24 cellular contexts compared by ENCODE assay signal in genomic region chr12:59871779-59872178, GRCh38.
DNase-seq lines count a peak whose midpoint lies in the region; FAIRE-seq and TF ChIP-seq lines count a peak whose summit lies in the region.
"Had no signal": no experiment of that assay in that cellular context is flagged by ENCODE, and none has a peak within 500 bp of the region (broad histone marks: within the 10 kb centered on the region; RNA-seq: fewer than 3 reads in every experiment).

No MANE protein-coding gene starts in this region.

- no peak for TF ChIP-seq CTCF in chondrocyte (IDR thresholded peaks at IDR 0.05)
- TF ChIP-seq CTCF in osteoblast (IDR thresholded peaks at IDR 0.05; ENCODE audit: extremely low read depth, low read depth, low read length): no peak
- TF ChIP-seq CTCF in kidney (IDR thresholded peaks at IDR 0.05; ENCODE audit: borderline replicate concordance, extremely low read depth, insufficient read depth): no peak

- H4K20me1 ChIP-seq in osteoblast (ENCODE audit: insufficient read depth, low read length): no peaks in the 10 kb centered on the region
- H4K20me1 ChIP-seq: BLaER1 had no signal

- H3K36me3 Mint-ChIP-seq in chondrocyte (ENCODE audit: low read depth): no peaks in the 10 kb centered on the region
- H3K36me3 Mint-ChIP-seq: CD4-positive, CD25-positive, alpha-beta regulatory T cell; CD8-positive, alpha-beta T cell had no signal

- no peaks in the 10 kb centered on the region for H3K36me3 ChIP-seq in osteoblast (ENCODE audit: insufficient read depth, low read length)
- H3K36me3 ChIP-seq in kidney (ENCODE audit: control insufficient read depth in 1 of 2, insufficient read depth in 2 of 2, low read length in 2 of 2): no peaks in the 10 kb centered on the region
- H3K36me3 ChIP-seq: BLaER1 had no signal

- H3K27ac Mint-ChIP-seq in chondrocyte (ENCODE audit: unreplicated experiment): no peak overlapping the region
- H3K27ac Mint-ChIP-seq: B cell; CD4-positive, CD25-positive, alpha-beta regulatory T cell; CD8-positive, alpha-beta T cell had no signal

- no peaks in the 10 kb centered on the region for H3K79me2 ChIP-seq in osteoblast (ENCODE audit: insufficient read depth, low read length)

- H3K4me1 Mint-ChIP-seq in chondrocyte (ENCODE audit: low read depth): no peaks in the 10 kb centered on the region
- H3K4me1 Mint-ChIP-seq: CD4-positive, CD25-positive, alpha-beta regulatory T cell had no signal

- H3K4me1 ChIP-seq in osteoblast (ENCODE audit: insufficient read depth, low read length) (no peaks in the 10 kb centered on the region), kidney (ENCODE audit: control insufficient read depth in 1 of 2, insufficient read depth in 1 of 2, low read depth in 1 of 2, low read length in 2 of 2) (no peaks in the 10 kb centered on the region)
- H3K4me1 ChIP-seq: BLaER1 had no signal

- DNase-seq in D341Med (ENCODE audit: low spot score) (peak; percentile 9), chondrocyte (ENCODE audit: low spot score) (peak; percentile 60), osteoblast (ENCODE audit: insufficient read length, low spot score, missing footprints) (peak; percentile 29), NCI-H510A (lab: John Stamatoyannopoulos, UW) (no peak), kidney (no peak), NCI-H748 treated with DMSO at 0.1 percent for 48 hours (lab: John Stamatoyannopoulos, UW) (no peak)
- DNase-seq: Caco-2; CD4-positive, CD25-positive, alpha-beta regulatory T cell; CD8-positive, alpha-beta T cell; DMS 273 treated with DMSO at 0.1 percent for 48 hours; DMS79; EL; GDM1; GM23248; HCEC 1CT had no signal

- H3K4me3 ChIP-seq in osteoblast (ENCODE audit: insufficient read depth, low read length) (no peak overlapping the region), kidney (ENCODE audit: low read length in 2 of 2) (no peak overlapping the region)
- H3K4me3 ChIP-seq: BLaER1, GM12878, GM23248 had no signal

- H3K27me3 Mint-ChIP-seq in chondrocyte (ENCODE audit: low read depth): no peaks in the 10 kb centered on the region
- H3K27me3 Mint-ChIP-seq: B cell; CD4-positive, CD25-positive, alpha-beta regulatory T cell had no signal

- no peak for FAIRE-seq in kidney (lab: Jason Lieb, UNC)
- FAIRE-seq: A204.1, D721Med, GM12878, GM19239, H54 had no signal

- H3K9me3 ChIP-seq in osteoblast (ENCODE audit: low read depth, low read length) (no peaks in the 10 kb centered on the region), kidney (ENCODE audit: control insufficient read depth in 1 of 2, low read length in 2 of 2) (no peaks in the 10 kb centered on the region)
- H3K9me3 ChIP-seq: BLaER1, Caco-2 had no signal

- no peak overlapping the region for H3K27ac ChIP-seq in osteoblast (ENCODE audit: low read depth, low read length)
- H3K27ac ChIP-seq in kidney (ENCODE audit: low read depth in 2 of 2, low read length in 2 of 2): no peak overlapping the region
- H3K27ac ChIP-seq: 22Rv1, BLaER1, C4-2B, GM23248 had no signal

- H3K9ac ChIP-seq in kidney (ENCODE audit: low read length in 2 of 2): no peak overlapping the region
- H3K9ac ChIP-seq: BLaER1, GM23248 had no signal

- intact Hi-C loops in kidney (cut with DNase I): no loop called here

- no peak overlapping the region for H3K4me3 Mint-ChIP-seq in chondrocyte (ENCODE audit: unreplicated experiment)
- H3K4me3 Mint-ChIP-seq: B cell; CD4-positive, CD25-positive, alpha-beta regulatory T cell; CD8-positive, alpha-beta T cell had no signal

- no peaks in the 10 kb centered on the region for H3K27me3 ChIP-seq in osteoblast (ENCODE audit: insufficient read depth, low read length)
- H3K27me3 ChIP-seq: BLaER1 had no signal

- peaks cover 2% of the 10 kb centered on the region for H3K9me3 Mint-ChIP-seq in chondrocyte (ENCODE audit: low read depth)
- H3K9me3 Mint-ChIP-seq: CD8-positive, alpha-beta T cell had no signal

- no peak overlapping the region for H3K4me2 ChIP-seq in osteoblast (ENCODE audit: insufficient read depth, low read length)
- H3K4me2 ChIP-seq: BLaER1 had no signal

- H2AFZ ChIP-seq in osteoblast (ENCODE audit: low read length): no peak overlapping the region
- H2AFZ ChIP-seq: GM23248 had no signal

Comparison
In these comparisons a context has a peak if more than half of its experiments do, and no peak if none do; other contexts are left out.
1. DNase-seq: peak in D341Med (single experiment), chondrocyte (single experiment) and osteoblast (single experiment); none in NCI-H510A (single experiment), kidney (single experiment) and NCI-H748 treated with DMSO at 0.1 percent for 48 hours (single experiment).